7 cellular contexts compared by ENCODE assay signal in the genomic region with DNA sequence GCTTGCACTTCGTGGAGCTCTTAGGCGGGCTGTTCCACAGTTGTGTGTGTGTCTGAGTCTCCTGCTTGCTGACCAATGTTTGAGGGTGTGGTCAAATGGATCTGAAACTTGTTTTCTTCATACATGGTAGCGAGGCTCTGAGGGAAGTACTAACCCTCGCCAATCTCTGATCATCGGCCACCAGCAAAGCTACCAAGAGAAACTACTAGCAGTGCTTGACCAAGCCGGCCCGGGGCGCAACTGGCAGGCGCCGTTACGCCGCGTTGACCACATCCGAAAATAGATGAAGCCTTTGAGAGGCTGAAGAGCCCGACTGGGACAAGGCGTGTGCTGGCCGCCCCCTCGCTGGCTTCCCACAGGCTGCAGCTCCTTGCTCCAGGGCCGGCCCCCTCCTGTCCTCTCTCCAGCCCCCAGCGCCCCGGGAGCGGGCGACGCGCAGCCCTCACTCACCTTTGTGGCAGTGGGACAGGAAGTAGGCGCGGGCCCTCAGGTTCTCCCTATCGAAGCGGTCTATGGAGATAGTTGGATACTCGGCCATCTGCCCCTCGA. TPM values are rescaled to one million over a fixed set of nuclear protein-coding genes. Genes with fewer than 3 reads are reported as not detected.
A peak's percentile ranks its signal among the peaks of the same experiment; 100 is the strongest.
DNase-seq lines count a peak whose midpoint lies in the region; ATAC-seq and TF ChIP-seq lines count a peak whose summit lies in the region.

No MANE protein-coding gene starts in this region.

- TF ChIP-seq CTCF in GM06990 (IDR thresholded peaks at IDR 0.05; ENCODE audit: insufficient read depth, low read length, poor library complexity, severe bottlenecking) (no peak), WI38 (IDR thresholded peaks at IDR 0.05; ENCODE audit: low read depth, low read length) (no peak), neural progenitor cell (IDR thresholded peaks at IDR 0.05) (no peak)

- H3K27ac ChIP-seq in neural progenitor cell, result no peak overlapping the region

- peak overlapping the region; percentile 96 for H2AFZ ChIP-seq in neural progenitor cell (replicated peaks)

- H3K9me3 ChIP-seq in neural progenitor cell (ENCODE audit: low read depth), result no peaks in the 10 kb centered on the region

- peaks cover 6% of the 10 kb centered on the region for H4K20me1 ChIP-seq in neural progenitor cell (ENCODE audit: low read depth)

- no peaks in the 10 kb centered on the region for H3K9me3 Mint-ChIP-seq in neural progenitor cell

- H3K36me3 ChIP-seq in GM06990 (ENCODE audit: control insufficient read depth, insufficient read depth, low read length) (peaks cover 3% of the 10 kb centered on the region), neural progenitor cell (no peaks in the 10 kb centered on the region)

- DNase-seq in GM06990 (ENCODE audit: extremely low read depth, insufficient read length) (peak; percentile 80), HT-29 (ENCODE audit: low spot score) (peak; percentile 64), fibroblast of peridontal ligament (ENCODE audit: extremely low read depth) (peak; percentile 74), neural progenitor cell (ENCODE audit: low spot score) (peak; percentile 66), DMS153 treated with DMSO at 0.1 percent for 48 hours (lab: John Stamatoyannopoulos, UW; ENCODE audit: unreplicated experiment) (no peak)

- H3F3A ChIP-seq in neural progenitor cell (ENCODE audit: low read depth), result peaks cover 22% of the 10 kb centered on the region

- no peak overlapping the region for H3K27ac Mint-ChIP-seq in neural progenitor cell

- peak overlapping the region; percentile 91 for H3K4me3 Mint-ChIP-seq in neural progenitor cell

- peak; percentile 33 for ATAC-seq in GM21423 (IDR thresholded peaks at IDR 0.05; ENCODE audit: unreplicated experiment)

- peak overlapping the region; percentile 16 for H3K9ac ChIP-seq in neural progenitor cell

- peak overlapping the region; percentile 82 for H3K4me3 ChIP-seq in GM06990 (replicated peaks; ENCODE audit: low read depth, low read length)
- H3K4me3 ChIP-seq in WI38 (ENCODE audit: low read depth, low read length), result peak overlapping the region; percentile 83
- peak overlapping the region; percentile 63 for H3K4me3 ChIP-seq in neural progenitor cell

- H3K4me1 Mint-ChIP-seq in neural progenitor cell, result peaks cover 22% of the 10 kb centered on the region

- no peaks in the 10 kb centered on the region for H3K36me3 Mint-ChIP-seq in neural progenitor cell

- peak overlapping the region; percentile 82 for H3K4me2 ChIP-seq in neural progenitor cell

- peaks cover 9% of the 10 kb centered on the region for H3K4me1 ChIP-seq in neural progenitor cell

- peaks cover 2% of the 10 kb centered on the region for H3K27me3 Mint-ChIP-seq in neural progenitor cell (ENCODE audit: insufficient read depth, low read depth)

- H3K27me3 ChIP-seq in GM06990 (replicated peaks; ENCODE audit: control insufficient read depth, insufficient read depth, low read length), result no peaks in the 10 kb centered on the region
- no peaks in the 10 kb centered on the region for H3K27me3 ChIP-seq in neural progenitor cell

- H3K79me2 ChIP-seq in neural progenitor cell (ENCODE audit: low read depth), result peaks cover 20% of the 10 kb centered on the region

RNA-seq across cellular contexts. Expression of a gene that starts 0.4 kb away (rescaled TPM):
- 6.7 and 8.6 TPM in 2 replicates for total RNA-seq in HT-29 (2014; rRNA removed; shearing (Covaris generic))
- total RNA-seq in neural progenitor cell (ENCODE audit: low replicate concordance), result 4.5 and 5.3 TPM in 2 replicates

RNA-seq across cellular contexts. Expression of a gene that starts 5.7 kb away (rescaled TPM):
- total RNA-seq in HT-29 (2014; rRNA removed; shearing (Covaris generic)), result not detected in 2 replicates
- not detected in 2 replicates for total RNA-seq in neural progenitor cell (ENCODE audit: low replicate concordance)
